In genomic region chr1:182629674-182630073, GRCh38 we compare ENCODE assay signal across 9 cellular contexts. TPM values are rescaled to one million over a fixed set of nuclear protein-coding genes. Genes with fewer than 3 reads are reported as not detected.
A peak's percentile ranks its signal among the peaks of the same experiment; 100 is the strongest.
DNase-seq lines count a peak whose midpoint lies in the region; ATAC-seq, FAIRE-seq and TF ChIP-seq lines count a peak whose summit lies in the region.
"Had no signal": no experiment of that assay in that cellular context is flagged by ENCODE, and none has a peak within 500 bp of the region (broad histone marks: within the 10 kb centered on the region; RNA-seq: fewer than 3 reads in every experiment).

No MANE protein-coding gene starts in this region.

- intact Hi-C loops in body of pancreas (cut with DNase I): no loop called here
- intact Hi-C loops in kidney (cut with DNase I): no loop called here

- WGBS in body of pancreas, 2 donors: 60 to 85% methylated on average over 3 of the region's 3 CpGs

- TF ChIP-seq CTCF in Loucy (conservative IDR thresholded peaks at IDR 0.05; ENCODE audit: low read length): no peak
- no peak for TF ChIP-seq CTCF in body of pancreas (IDR thresholded peaks at IDR 0.05)
- no peak for TF ChIP-seq CTCF in kidney (IDR thresholded peaks at IDR 0.05; ENCODE audit: borderline replicate concordance, extremely low read depth, insufficient read depth)
- no peak for TF ChIP-seq CTCF in coronary artery (IDR thresholded peaks at IDR 0.05)

- FAIRE-seq in kidney (lab: Jason Lieb, UNC): no peak

- peaks cover 42% of the 10 kb centered on the region for H3K4me1 ChIP-seq in Loucy (ENCODE audit: insufficient read depth, low read length, poor library complexity, severe bottlenecking)
- no peaks in the 10 kb centered on the region for H3K4me1 ChIP-seq in body of pancreas
- H3K4me1 ChIP-seq in kidney (ENCODE audit: control insufficient read depth in 1 of 2, insufficient read depth in 1 of 2, low read depth in 1 of 2, low read length in 2 of 2): peaks cover 0 to 7% of the 10 kb centered on the region in 2 donors

- no peaks in the 10 kb centered on the region for H3K36me3 ChIP-seq in Loucy (ENCODE audit: insufficient read depth, low read length)
- H3K36me3 ChIP-seq in body of pancreas (replicated peaks in 1 of 2; ENCODE audit: insufficient read depth in 1 of 2, low read depth in 2 of 2): no peaks in the 10 kb centered on the region
- H3K36me3 ChIP-seq in kidney (ENCODE audit: control insufficient read depth in 1 of 2, insufficient read depth in 2 of 2, low read length in 2 of 2): no peaks in the 10 kb centered on the region

- TF ChIP-seq POLR2A in body of pancreas (IDR thresholded peaks at IDR 0.05): no peak

- DNase-seq in activated T-cell treated with anti-CD3 and anti-CD28 coated beads for 48 hours (ENCODE audit: low read depth) (peak; percentile 61), pons (ENCODE audit: low spot score) (no peak), body of pancreas (no peak), kidney (no peak), coronary artery (ENCODE audit: low spot score) (no peak)
- peak; percentile 47 for DNase-seq in stimulated activated CD4-positive, alpha-beta T cell treated with anti-CD3 and anti-CD28 coated beads, Interleukin-4, amount 100 ng/mL, for 1 hour

- H3K9ac ChIP-seq in Loucy (ENCODE audit: low read depth, low read length, poor library complexity, severe bottlenecking) (peak overlapping the region; percentile 54), kidney (ENCODE audit: low read length in 2 of 2) (no peak overlapping the region)

- H3K9me2 ChIP-seq in Loucy (replicated peaks; ENCODE audit: low read depth, low read length): no peaks in the 10 kb centered on the region

- H4K20me1 ChIP-seq in Loucy (ENCODE audit: insufficient read depth, low read length, poor library complexity, severe bottlenecking): no peaks in the 10 kb centered on the region

- peak overlapping the region; percentile 53 for H3K4me3 ChIP-seq in Loucy (ENCODE audit: low read length, poor library complexity, severe bottlenecking)
- no peak overlapping the region for H3K4me3 ChIP-seq in body of pancreas
- no peak overlapping the region for H3K4me3 ChIP-seq in kidney (ENCODE audit: low read length in 2 of 2)
- no peak overlapping the region for H3K4me3 ChIP-seq in coronary artery
- H3K4me3 ChIP-seq: lung had no signal

- peak; percentile 56 for ATAC-seq in GM19035 (IDR thresholded peaks at IDR 0.05; ENCODE audit: unreplicated experiment)
- no peak for ATAC-seq in body of pancreas

- peak overlapping the region; percentile 78 for H3K4me2 ChIP-seq in Loucy (ENCODE audit: low read depth, low read length, poor library complexity, severe bottlenecking)

- no peaks in the 10 kb centered on the region for H3F3A ChIP-seq in Loucy (ENCODE audit: low read depth)

- no peak overlapping the region for H3K27ac ChIP-seq in body of pancreas
- no peak overlapping the region for H3K27ac ChIP-seq in kidney (ENCODE audit: low read depth in 2 of 2, low read length in 2 of 2)
- no peak overlapping the region for H3K27ac ChIP-seq in coronary artery

- no peaks in the 10 kb centered on the region for H3K79me2 ChIP-seq in Loucy (ENCODE audit: insufficient read depth, low read length)

- H3K27me3 ChIP-seq in Loucy (ENCODE audit: insufficient read depth, low read length, poor library complexity, severe bottlenecking) (no peaks in the 10 kb centered on the region), body of pancreas (peaks cover 0 to 4% of the 10 kb centered on the region in 2 donors)

- H3K9me3 ChIP-seq in Loucy (ENCODE audit: insufficient read depth, low read depth, low read length): no peaks in the 10 kb centered on the region
- H3K9me3 ChIP-seq in body of pancreas: no peaks in the 10 kb centered on the region
- no peaks in the 10 kb centered on the region for H3K9me3 ChIP-seq in kidney (ENCODE audit: control insufficient read depth in 1 of 2, low read length in 2 of 2)

- H2AFZ ChIP-seq in Loucy (ENCODE audit: low read length): no peak overlapping the region

RNA-seq across cellular contexts. Expression of gene RGS16, which starts 25.5 kb away (rescaled TPM):
- 1 to 10 TPM; 2.6 to 3.9 TPM for total RNA-seq in body of pancreas
- total RNA-seq in kidney: 4.2 TPM
- polyA plus RNA-seq in kidney (ENCODE audit: insufficient read depth, low read depth, low replicate concordance): 7.7 TPM

RNA-seq across cellular contexts. Expression of gene RNASEL, which starts 40.6 kb away (rescaled TPM):
- 1 to 10 TPM in 1 of 2 donors, under 1 TPM in 1; 0.33 to 6.0 TPM for total RNA-seq in body of pancreas
- 12.1 TPM for total RNA-seq in kidney
- polyA plus RNA-seq in kidney (ENCODE audit: insufficient read depth, low read depth, low replicate concordance): 6.0 TPM

RNA-seq across cellular contexts. Expression of gene RGS8, which starts 54.7 kb away (rescaled TPM):
- total RNA-seq in body of pancreas: not detected
- not detected for total RNA-seq in kidney
- polyA plus RNA-seq in kidney (ENCODE audit: insufficient read depth, low read depth, low replicate concordance): not detected

Comparison
In these comparisons a context has a peak if more than half of its experiments do, and no peak if none do; other contexts are left out.
1. DNase-seq: peak in activated T-cell treated with anti-CD3 and anti-CD28 coated beads for 48 hours (single experiment) and stimulated activated CD4-positive, alpha-beta T cell treated with anti-CD3 and anti-CD28 coated beads, Interleukin-4, amount 100 ng/mL, for 1 hour (single experiment); none in pons (single experiment), body of pancreas (0 of 4), kidney (single experiment) and coronary artery (single experiment).